ENCODE assay signal across 8 cellular contexts in the genomic region with DNA sequence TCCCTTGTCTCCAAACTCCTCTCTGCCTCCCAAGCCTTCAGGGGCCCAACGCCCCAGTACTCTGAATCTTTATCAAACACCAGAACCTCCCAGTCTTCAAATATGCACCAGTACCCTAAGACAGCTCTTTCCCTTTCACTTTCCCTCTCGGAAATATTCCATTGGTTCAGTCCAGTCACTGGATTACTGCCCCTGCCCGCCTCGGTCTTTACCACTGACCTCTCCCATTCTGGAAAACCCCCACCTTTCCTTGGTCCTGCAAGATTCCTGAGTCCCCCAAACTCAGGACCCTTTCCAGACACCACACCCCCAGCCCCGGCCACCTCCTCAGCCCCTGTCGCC. TPM values are rescaled to one million over a fixed set of nuclear protein-coding genes. Genes with fewer than 3 reads are reported as not detected.
DNase-seq lines count a peak whose midpoint lies in the region; ATAC-seq and TF ChIP-seq lines count a peak whose summit lies in the region.

No MANE protein-coding gene starts in this region.

- no peaks in the 10 kb centered on the region for H3K27me3 ChIP-seq in GM06990 (replicated peaks; ENCODE audit: control insufficient read depth, insufficient read depth, low read length)
- no peaks in the 10 kb centered on the region for H3K27me3 ChIP-seq in endodermal cell (ENCODE audit: control insufficient read depth, insufficient read depth, low read length, poor library complexity, severe bottlenecking)
- H3K27me3 ChIP-seq in muscle layer of colon (ENCODE audit: control insufficient read depth in 1 of 2, insufficient read depth in 2 of 2, low read length in 2 of 2) = no peaks in the 10 kb centered on the region

- peaks cover 16% of the 10 kb centered on the region for H3K4me1 Mint-ChIP-seq in endodermal cell

- H3K9ac ChIP-seq in endodermal cell (ENCODE audit: extremely low read depth, low read length, poor library complexity, severe bottlenecking) (peak overlapping the region; percentile 86), muscle layer of colon (ENCODE audit: low read length) (peak overlapping the region; percentile 60)

- peak overlapping the region; percentile 98 for H3K27ac Mint-ChIP-seq in endodermal cell

- H3K4me1 ChIP-seq in endodermal cell (ENCODE audit: control insufficient read depth, insufficient read depth, low read length) (no peaks in the 10 kb centered on the region), muscle layer of colon (ENCODE audit: insufficient read depth, low read length) (peaks cover 8% of the 10 kb centered on the region)

- H3K9me3 Mint-ChIP-seq in endodermal cell = peaks cover 3% of the 10 kb centered on the region

- 11 to 21% methylated on average over 3 to 6 of the region's 6 CpGs for WGBS in endodermal cell (ENCODE audit: insufficient coverage in 1 of 2, insufficient read length in 1 of 2), 2 experiments

- H3K4me3 Mint-ChIP-seq in endodermal cell = peak overlapping the region; percentile 99

- ATAC-seq in HG02885 (IDR thresholded peaks at IDR 0.05; ENCODE audit: poor library complexity, unreplicated experiment) (no peak), HG03135 (IDR thresholded peaks at IDR 0.05; ENCODE audit: unreplicated experiment) (no peak), HG03175 (IDR thresholded peaks at IDR 0.05; ENCODE audit: unreplicated experiment) (no peak)

- no peak for DNase-seq in GM06990 (ENCODE audit: extremely low read depth, insufficient read length)
- peak; percentile 72 for DNase-seq in RPMI7951 (ENCODE audit: low read depth)
- DNase-seq in endodermal cell = no peak
- no peak for DNase-seq in NCI-H187 (lab: John Stamatoyannopoulos, UW)

- TF ChIP-seq CTCF in GM06990 (IDR thresholded peaks at IDR 0.05; ENCODE audit: insufficient read depth, low read length, poor library complexity, severe bottlenecking) = no peak
- no peak for TF ChIP-seq CTCF in endodermal cell (conservative IDR thresholded peaks at IDR 0.05)

- H3K4me3 ChIP-seq in GM06990 (replicated peaks; ENCODE audit: low read depth, low read length) (peak overlapping the region; percentile 100), endodermal cell (ENCODE audit: low read length) (peak overlapping the region; percentile 95), muscle layer of colon (ENCODE audit: low read depth in 1 of 2, low read length in 2 of 2) (peak overlapping the region; percentile 73 to 79)

- H3K27ac ChIP-seq in endodermal cell (ENCODE audit: low read depth, low read length) = no peak overlapping the region
- H3K27ac ChIP-seq in muscle layer of colon (ENCODE audit: low read depth, low read length) = peak overlapping the region; percentile 94

- H3K36me3 ChIP-seq in GM06990 (ENCODE audit: control insufficient read depth, insufficient read depth, low read length) = peaks cover 2% of the 10 kb centered on the region
- H3K36me3 ChIP-seq in endodermal cell (ENCODE audit: control insufficient read depth, insufficient read depth, low read length) = peaks cover 24% of the 10 kb centered on the region
- peaks cover 5% of the 10 kb centered on the region for H3K36me3 ChIP-seq in muscle layer of colon (ENCODE audit: insufficient read depth, low read length)

- H3K27me3 Mint-ChIP-seq in endodermal cell (ENCODE audit: insufficient read depth) = no peaks in the 10 kb centered on the region

- H3K36me3 Mint-ChIP-seq in endodermal cell (ENCODE audit: low read depth) = peaks cover 23% of the 10 kb centered on the region

- H3K9me3 ChIP-seq in endodermal cell (ENCODE audit: control insufficient read depth, low read length) = peaks cover 12% of the 10 kb centered on the region
- no peaks in the 10 kb centered on the region for H3K9me3 ChIP-seq in muscle layer of colon (ENCODE audit: low read length)

RNA-seq across cellular contexts. Expression of a gene that starts 0.7 kb away (rescaled TPM):
- 213 and 256 TPM in 2 replicates for total RNA-seq in RPMI7951 (2014; rRNA removed; shearing (Covaris generic))
- total RNA-seq in endodermal cell = 10 to 100 TPM; 37.6 to 37.7 TPM
- polyA plus RNA-seq in endodermal cell (2013, experiment 1 of 2) = 64.4 TPM
- polyA plus RNA-seq in endodermal cell (2013, experiment 2 of 2) = 60.7 TPM

RNA-seq across cellular contexts. Expression of a gene that starts 37.1 kb away (rescaled TPM):
- 387 and 419 TPM in 2 replicates for total RNA-seq in RPMI7951 (2014; rRNA removed; shearing (Covaris generic))
- 100 to 1,000 TPM; 202 to 226 TPM for total RNA-seq in endodermal cell
- 205 TPM for polyA plus RNA-seq in endodermal cell (2013, experiment 1 of 2)
- 193 TPM for polyA plus RNA-seq in endodermal cell (2013, experiment 2 of 2)
